ENCODE assay signal across 14 cellular contexts in the genomic region with DNA sequence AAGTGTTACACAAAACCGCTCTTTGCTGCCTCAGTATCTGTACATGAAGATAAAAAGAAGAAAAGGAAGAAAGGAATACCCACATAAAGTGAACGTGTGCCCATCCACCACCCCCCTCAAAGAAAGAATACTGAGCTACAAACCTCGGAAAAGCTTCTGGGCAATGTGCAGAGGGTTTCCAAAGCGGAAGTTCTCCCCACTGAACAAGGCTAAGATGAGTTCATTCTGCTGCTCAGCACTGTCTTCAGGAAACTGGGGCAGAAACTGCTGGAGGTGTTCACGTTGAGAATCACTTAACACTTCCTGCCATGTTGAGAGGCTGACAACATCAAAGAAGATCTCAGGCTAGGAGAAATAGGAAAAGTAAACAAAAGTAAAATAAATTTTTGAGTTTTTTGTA. TPM values are rescaled to one million over a fixed set of nuclear protein-coding genes. Genes with fewer than 3 reads are reported as not detected.
DNase-seq lines count a peak whose midpoint lies in the region; ATAC-seq lines count a peak whose summit lies in the region.
"Had no signal": no experiment of that assay in that cellular context is flagged by ENCODE, and none has a peak within 500 bp of the region (broad histone marks: within the 10 kb centered on the region; RNA-seq: fewer than 3 reads in every experiment).

No MANE protein-coding gene starts in this region.

- no peaks in the 10 kb centered on the region for H3K9me3 Mint-ChIP-seq in activated naive CD4-positive, alpha-beta T cell treated with anti-CD3 and anti-CD28 coated beads, Interleukin-2, amount 10 ng/mL, durations not matched to agents 7 days and 5 days
- no peaks in the 10 kb centered on the region for H3K9me3 Mint-ChIP-seq in activated T-helper 2 cell treated with anti-CD3 and anti-CD28 coated beads, Interferon-gamma antibody, Interleukin-2, Interleukin-4, amounts not matched to agents 10 μg/mL and 5 μg/mL and 100 μg/mL, durations not matched to agents 14 hours and 24 hours and 36 hours
- no peaks in the 10 kb centered on the region for H3K9me3 Mint-ChIP-seq in stimulated activated naive CD8-positive, alpha-beta T cell treated with anti-CD3 and anti-CD28 coated beads, Interleukin-15, amount 100 ng/mL, for 72 hours
- H3K9me3 Mint-ChIP-seq: activated B cell treated with CpG ODN at 0.5 μM for 24 hours; dendritic cell treated with granulocyte-macrophage colony-stimulating factor and Interleukin-4, amounts not matched to agents 40 ng/mL and 50 ng/mL, for 4 days had no signal

- peak; percentile 54 for ATAC-seq in stimulated activated naive CD8-positive, alpha-beta T cell treated with anti-CD3 and anti-CD28 coated beads, Interleukin-15, amount 100 ng/mL, for 72 hours
- ATAC-seq: HCT116 had no signal

- H3K27me3 Mint-ChIP-seq in activated naive CD4-positive, alpha-beta T cell treated with anti-CD3 and anti-CD28 coated beads, Interleukin-2, amount 10 ng/mL, durations not matched to agents 7 days and 5 days: no peaks in the 10 kb centered on the region
- H3K27me3 Mint-ChIP-seq in activated T-helper 2 cell treated with anti-CD3 and anti-CD28 coated beads, Interferon-gamma antibody, Interleukin-2, Interleukin-4, amounts not matched to agents 10 μg/mL and 5 μg/mL and 100 μg/mL, durations not matched to agents 14 hours and 24 hours and 36 hours (ENCODE audit: low read depth): no peaks in the 10 kb centered on the region
- no peaks in the 10 kb centered on the region for H3K27me3 Mint-ChIP-seq in stimulated activated naive CD8-positive, alpha-beta T cell treated with anti-CD3 and anti-CD28 coated beads, Interleukin-15, amount 100 ng/mL, for 72 hours
- H3K27me3 Mint-ChIP-seq: activated B cell treated with CpG ODN at 0.5 μM for 24 hours; dendritic cell treated with granulocyte-macrophage colony-stimulating factor and Interleukin-4, amounts not matched to agents 40 ng/mL and 50 ng/mL, for 4 days had no signal

- CTCF ChIA-PET in activated naive CD4-positive, alpha-beta T cell treated with anti-CD3 and anti-CD28 coated beads, Interleukin-2, amount 10 ng/mL, durations not matched to agents 7 days and 5 days (lab: Charles Lee): interaction anchor here (1.0 to 1.2 kb wide), 2 partner anchors 35 to 244 kb away, joined by 3 to 4 read pairs; no protein-coding TSS in a partner anchor

- intact Hi-C loops in activated T-helper 2 cell treated with anti-CD3 and anti-CD28 coated beads, Interferon-gamma antibody, Interleukin-2, Interleukin-4, amounts not matched to agents 10 μg/mL and 5 μg/mL and 100 μg/mL, durations not matched to agents 14 hours and 24 hours and 36 hours (cut with micrococcal nuclease): no loop called here

- peak; percentile 61 for DNase-seq in activated naive CD4-positive, alpha-beta T cell treated with anti-CD3 and anti-CD28 coated beads, Interleukin-2, amount 10 ng/mL, durations not matched to agents 7 days and 5 days
- no peak for DNase-seq in activated naive CD4-positive, alpha-beta T cell treated with Interleukin-2 at 50 U/mL for 16 hours
- DNase-seq in Kasumi-1 (lab: John Stamatoyannopoulos, UW) (peak; percentile 92 to 96), amygdala (lab: John Stamatoyannopoulos, UW) (no peak)
- DNase-seq in activated T-helper 2 cell treated with anti-CD3 and anti-CD28 coated beads, Interferon-gamma antibody, Interleukin-2, Interleukin-4, amounts not matched to agents 10 μg/mL and 5 μg/mL and 100 μg/mL, durations not matched to agents 14 hours and 24 hours and 36 hours (ENCODE audit: low spot score): peak; percentile 13
- no peak for DNase-seq in stimulated activated naive CD8-positive, alpha-beta T cell treated with anti-CD3 and anti-CD28 coated beads, Interleukin-15, amount 100 ng/mL, for 72 hours
- no peak for DNase-seq in stimulated activated CD4-positive, alpha-beta T cell treated with anti-CD3 and anti-CD28 coated beads, Interleukin-15, amount 100 ng/mL, for 24 hours
- DNase-seq: activated B cell treated with CpG ODN at 0.5 μM for 24 hours, amniotic stem cell, NCI-H1436 treated with DMSO at 0.1 percent for 48 hours, NCI-H524, T-helper 9 cell had no signal

- peaks cover 42% of the 10 kb centered on the region for H3K4me1 Mint-ChIP-seq in activated naive CD4-positive, alpha-beta T cell treated with anti-CD3 and anti-CD28 coated beads, Interleukin-2, amount 10 ng/mL, durations not matched to agents 7 days and 5 days
- H3K4me1 Mint-ChIP-seq in activated T-helper 2 cell treated with anti-CD3 and anti-CD28 coated beads, Interferon-gamma antibody, Interleukin-2, Interleukin-4, amounts not matched to agents 10 μg/mL and 5 μg/mL and 100 μg/mL, durations not matched to agents 14 hours and 24 hours and 36 hours (ENCODE audit: low read depth): peaks cover 17% of the 10 kb centered on the region
- peaks cover 34% of the 10 kb centered on the region for H3K4me1 Mint-ChIP-seq in stimulated activated naive CD8-positive, alpha-beta T cell treated with anti-CD3 and anti-CD28 coated beads, Interleukin-15, amount 100 ng/mL, for 72 hours
- H3K4me1 Mint-ChIP-seq: activated B cell treated with CpG ODN at 0.5 μM for 24 hours had no signal

- H3K4me3 Mint-ChIP-seq in activated naive CD4-positive, alpha-beta T cell treated with anti-CD3 and anti-CD28 coated beads, Interleukin-2, amount 10 ng/mL, durations not matched to agents 7 days and 5 days: no peak overlapping the region
- no peak overlapping the region for H3K4me3 Mint-ChIP-seq in activated T-helper 2 cell treated with anti-CD3 and anti-CD28 coated beads, Interferon-gamma antibody, Interleukin-2, Interleukin-4, amounts not matched to agents 10 μg/mL and 5 μg/mL and 100 μg/mL, durations not matched to agents 14 hours and 24 hours and 36 hours (ENCODE audit: low read depth)
- H3K4me3 Mint-ChIP-seq in stimulated activated naive CD8-positive, alpha-beta T cell treated with anti-CD3 and anti-CD28 coated beads, Interleukin-15, amount 100 ng/mL, for 72 hours: no peak overlapping the region
- H3K4me3 Mint-ChIP-seq: activated B cell treated with CpG ODN at 0.5 μM for 24 hours; dendritic cell treated with granulocyte-macrophage colony-stimulating factor and Interleukin-4, amounts not matched to agents 40 ng/mL and 50 ng/mL, for 4 days had no signal

- peaks cover 77% of the 10 kb centered on the region for H3K36me3 Mint-ChIP-seq in activated naive CD4-positive, alpha-beta T cell treated with anti-CD3 and anti-CD28 coated beads, Interleukin-2, amount 10 ng/mL, durations not matched to agents 7 days and 5 days
- H3K36me3 Mint-ChIP-seq in activated T-helper 2 cell treated with anti-CD3 and anti-CD28 coated beads, Interferon-gamma antibody, Interleukin-2, Interleukin-4, amounts not matched to agents 10 μg/mL and 5 μg/mL and 100 μg/mL, durations not matched to agents 14 hours and 24 hours and 36 hours (ENCODE audit: low read depth): peaks cover 89% of the 10 kb centered on the region

- peak overlapping the region; percentile 81 for H3K27ac Mint-ChIP-seq in activated naive CD4-positive, alpha-beta T cell treated with anti-CD3 and anti-CD28 coated beads, Interleukin-2, amount 10 ng/mL, durations not matched to agents 7 days and 5 days
- H3K27ac Mint-ChIP-seq in activated T-helper 2 cell treated with anti-CD3 and anti-CD28 coated beads, Interferon-gamma antibody, Interleukin-2, Interleukin-4, amounts not matched to agents 10 μg/mL and 5 μg/mL and 100 μg/mL, durations not matched to agents 14 hours and 24 hours and 36 hours: peak overlapping the region; percentile 76
- peak overlapping the region; percentile 20 to 76 for H3K27ac Mint-ChIP-seq in stimulated activated naive CD8-positive, alpha-beta T cell treated with anti-CD3 and anti-CD28 coated beads, Interleukin-15, amount 100 ng/mL, for 72 hours
- H3K27ac Mint-ChIP-seq: activated B cell treated with CpG ODN at 0.5 μM for 24 hours; dendritic cell treated with granulocyte-macrophage colony-stimulating factor and Interleukin-4, amounts not matched to agents 40 ng/mL and 50 ng/mL, for 4 days had no signal

RNA-seq across cellular contexts. Expression of gene NFRKB, which starts 6.9 kb away (rescaled TPM):
- total RNA-seq in activated T-helper 2 cell treated with anti-CD3 and anti-CD28 coated beads, Interferon-gamma antibody, Interleukin-2, Interleukin-4, amounts not matched to agents 10 μg/mL and 5 μg/mL and 100 μg/mL, durations not matched to agents 14 hours and 24 hours and 36 hours: 42.6 and 42.8 TPM in 2 replicates

Comparison
In these comparisons a context has a peak if more than half of its experiments do, and no peak if none do; other contexts are left out.
1. DNase-seq: peak in activated naive CD4-positive, alpha-beta T cell treated with anti-CD3 and anti-CD28 coated beads, Interleukin-2, amount 10 ng/mL, durations not matched to agents 7 days and 5 days (single experiment), Kasumi-1 (2 of 2) and activated T-helper 2 cell treated with anti-CD3 and anti-CD28 coated beads, Interferon-gamma antibody, Interleukin-2, Interleukin-4, amounts not matched to agents 10 μg/mL and 5 μg/mL and 100 μg/mL, durations not matched to agents 14 hours and 24 hours and 36 hours (single experiment); none in activated naive CD4-positive, alpha-beta T cell treated with Interleukin-2 at 50 U/mL for 16 hours (single experiment), stimulated activated naive CD8-positive, alpha-beta T cell treated with anti-CD3 and anti-CD28 coated beads, Interleukin-15, amount 100 ng/mL, for 72 hours (0 of 2), stimulated activated CD4-positive, alpha-beta T cell treated with anti-CD3 and anti-CD28 coated beads, Interleukin-15, amount 100 ng/mL, for 24 hours (single experiment) and amygdala (0 of 56).
2. Peak in every context shown above with its lines, with median percentiles within 50 percentile points of each other: H3K27ac Mint-ChIP-seq.